13 cellular contexts compared by ENCODE assay signal in the genomic region with DNA sequence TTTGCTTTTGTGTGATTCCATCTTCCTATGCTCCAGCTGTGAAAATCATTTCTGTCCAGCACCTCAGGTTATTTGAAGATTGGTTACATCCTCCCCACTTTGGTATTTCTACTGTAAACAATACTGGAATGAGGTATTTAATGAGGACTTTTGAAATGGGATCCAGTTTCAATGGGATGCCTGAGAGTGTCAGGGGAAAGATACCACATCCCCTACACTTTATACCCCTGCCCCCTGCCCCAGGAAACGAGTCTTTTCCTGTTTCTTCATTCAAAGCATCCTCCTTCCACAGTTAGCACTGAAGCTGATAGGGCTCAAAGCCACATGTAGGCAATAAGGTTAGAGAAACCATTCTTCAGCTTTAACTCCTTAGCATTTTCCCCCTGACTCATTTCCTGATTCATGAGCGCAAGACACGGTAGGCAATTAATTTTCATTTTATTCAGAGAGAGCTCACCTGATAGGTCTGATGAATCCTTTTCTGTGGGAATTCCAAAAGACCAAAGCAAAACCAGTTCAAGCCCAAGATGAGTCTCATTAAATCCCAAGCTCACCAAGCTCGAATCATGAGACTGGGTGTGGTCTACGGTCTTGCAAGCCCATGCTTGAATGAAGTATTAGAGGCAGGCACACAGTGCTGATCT.
DNase-seq lines count a peak whose midpoint lies in the region; ATAC-seq, FAIRE-seq and TF ChIP-seq lines count a peak whose summit lies in the region.
"Had no signal": no experiment of that assay in that cellular context is flagged by ENCODE, and none has a peak within 500 bp of the region (broad histone marks: within the 10 kb centered on the region; RNA-seq: fewer than 3 reads in every experiment).

No MANE protein-coding gene starts in this region.

- H3K27ac ChIP-seq in RWPE1: no peak overlapping the region; the same call in 1 of the 2 replicates
- no peak overlapping the region for H3K27ac ChIP-seq in endothelial cell of umbilical vein (ENCODE audit: insufficient read depth, low read depth, low read length)
- H3K27ac ChIP-seq: dorsolateral prefrontal cortex, pancreas had no signal

- H3K79me2 ChIP-seq in endothelial cell of umbilical vein (ENCODE audit: control insufficient read depth, insufficient read depth, low read length): no peaks in the 10 kb centered on the region

- dilution Hi-C loops in endothelial cell of umbilical vein (cut with MboI; ENCODE audit: extremely low pct_ligation_motif_present, low sequenced_read_pairs): no loop called here

- no peak overlapping the region for H2AFZ ChIP-seq in endothelial cell of umbilical vein (ENCODE audit: low read depth, low read length)

- peaks cover 8% of the 10 kb centered on the region for H3K27me3 Mint-ChIP-seq in activated T-cell treated with anti-CD3 and anti-CD28 coated beads, Interleukin-2, amount 50 U/mL, for 4 hours (ENCODE audit: low read depth)
- H3K27me3 Mint-ChIP-seq in activated T-cell treated with anti-CD3 and anti-CD28 coated beads, Interleukin-2, amount 50 U/mL, for 24 hours: peaks cover 4% of the 10 kb centered on the region
- H3K27me3 Mint-ChIP-seq in stimulated activated naive CD8-positive, alpha-beta T cell treated with anti-CD3 and anti-CD28 coated beads, Interleukin-15, amount 100 ng/mL, for 72 hours: no peaks in the 10 kb centered on the region

- no TSS peak for BruUV-seq in endothelial cell of umbilical vein (replicated peaks; lab: Mats Ljungman, UMichigan)

- no peak overlapping the region for H3K4me3 Mint-ChIP-seq in activated T-cell treated with anti-CD3 and anti-CD28 coated beads, Interleukin-2, amount 50 U/mL, for 4 hours
- H3K4me3 Mint-ChIP-seq in activated T-cell treated with anti-CD3 and anti-CD28 coated beads, Interleukin-2, amount 50 U/mL, for 24 hours: no peak overlapping the region
- H3K4me3 Mint-ChIP-seq in stimulated activated naive CD8-positive, alpha-beta T cell treated with anti-CD3 and anti-CD28 coated beads, Interleukin-15, amount 100 ng/mL, for 72 hours: no peak overlapping the region

- H4K20me1 ChIP-seq in endothelial cell of umbilical vein (replicated peaks; ENCODE audit: control insufficient read depth, extremely low read depth, insufficient read depth, low read length): no peaks in the 10 kb centered on the region

- POLR2A ChIA-PET in RWPE1 (lab: Yijun Ruan, JAX; ENCODE audit: low non-redundant PET): no interaction called here
- POLR2A ChIA-PET in endothelial cell of umbilical vein (lab: Charles Lee): no interaction called here

- peak overlapping the region; percentile 1 for H3K4me2 ChIP-seq in endothelial cell of umbilical vein (ENCODE audit: insufficient read depth, low read length)

- FAIRE-seq in endothelial cell of umbilical vein (lab: Jason Lieb, UNC): no peak
- FAIRE-seq: pancreas had no signal

- no peaks in the 10 kb centered on the region for H3K9me3 Mint-ChIP-seq in activated T-cell treated with anti-CD3 and anti-CD28 coated beads, Interleukin-2, amount 50 U/mL, for 4 hours
- H3K9me3 Mint-ChIP-seq in activated T-cell treated with anti-CD3 and anti-CD28 coated beads, Interleukin-2, amount 50 U/mL, for 24 hours: no peaks in the 10 kb centered on the region
- H3K9me3 Mint-ChIP-seq in stimulated activated naive CD8-positive, alpha-beta T cell treated with anti-CD3 and anti-CD28 coated beads, Interleukin-15, amount 100 ng/mL, for 72 hours: no peaks in the 10 kb centered on the region

- H3K4me3 ChIP-seq in endothelial cell of umbilical vein (replicated peaks in 1 of 3; ENCODE audit: insufficient read depth in 1 of 3, low read depth in 1 of 3, low read length in 3 of 3) (no peak overlapping the region), mucosa of descending colon (no peak overlapping the region)
- H3K4me3 ChIP-seq: dorsolateral prefrontal cortex, pancreas had no signal

- H3K4me1 ChIP-seq in endothelial cell of umbilical vein (ENCODE audit: control insufficient read depth, extremely low read depth, insufficient read depth, low read length) (peaks cover 12% of the 10 kb centered on the region), mucosa of descending colon (ENCODE audit: low read depth) (no peaks in the 10 kb centered on the region)
- H3K4me1 ChIP-seq: pancreas had no signal

- no peaks in the 10 kb centered on the region for H3K9me1 ChIP-seq in endothelial cell of umbilical vein (replicated peaks; ENCODE audit: control insufficient read depth, extremely low read depth, insufficient read depth, low read length)

- no peaks in the 10 kb centered on the region for H3K36me3 Mint-ChIP-seq in activated T-cell treated with anti-CD3 and anti-CD28 coated beads, Interleukin-2, amount 50 U/mL, for 4 hours (ENCODE audit: insufficient read depth)
- no peaks in the 10 kb centered on the region for H3K36me3 Mint-ChIP-seq in activated T-cell treated with anti-CD3 and anti-CD28 coated beads, Interleukin-2, amount 50 U/mL, for 24 hours (ENCODE audit: low read depth)

- intact Hi-C loops in endothelial cell of umbilical vein (cut with micrococcal nuclease): no loop called here
- intact Hi-C loops in mucosa of descending colon (cut with DNase I, micrococcal nuclease): no loop called here

- ATAC-seq in activated T-cell treated with anti-CD3 and anti-CD28 coated beads, Interleukin-2, amount 50 U/mL, for 4 hours: peak; percentile 55 to 58
- peak; percentile 48 for ATAC-seq in stimulated activated naive CD8-positive, alpha-beta T cell treated with anti-CD3 and anti-CD28 coated beads, Interleukin-15, amount 100 ng/mL, for 72 hours
- no peak for ATAC-seq in mucosa of descending colon
- ATAC-seq: pancreas had no signal

- H3K9me3 ChIP-seq in endothelial cell of umbilical vein (replicated peaks; ENCODE audit: control insufficient read depth, insufficient read depth, low read length) (no peaks in the 10 kb centered on the region), mucosa of descending colon (no peaks in the 10 kb centered on the region)
- H3K9me3 ChIP-seq: pancreas had no signal

- TF ChIP-seq CTCF in RWPE1 (conservative IDR thresholded peaks at IDR 0.05; ENCODE audit: low read depth) (no peak), endothelial cell of umbilical vein (IDR thresholded peaks at IDR 0.05; ENCODE audit: extremely low read depth in 1 of 2, insufficient read depth in 1 of 2, low read depth in 1 of 2, low read length in 2 of 2) (no peak), mucosa of descending colon (IDR thresholded peaks at IDR 0.05) (no peak), GM10266 (IDR thresholded peaks at IDR 0.05; ENCODE audit: control insufficient read depth, insufficient read depth, low read depth, missing control alignments) (no peak)

- TF ChIP-seq POLR2A in endothelial cell of umbilical vein (IDR thresholded peaks at IDR 0.05; ENCODE audit: low read depth, low read length): no peak

- CTCF ChIA-PET in RWPE1 (lab: Yijun Ruan, JAX): interaction anchor here (0.5 to 0.7 kb wide), 4 partner anchors 36 to 439 kb away, joined by 3 to 4 read pairs (median 4); no protein-coding TSS in a partner anchor
- CTCF ChIA-PET in endothelial cell of umbilical vein (lab: Charles Lee): interaction anchor here (0.7 to 1.1 kb wide), 2 partner anchors 9 to 105 kb away, joined by 3 read pairs; no protein-coding TSS in a partner anchor

- H3K27ac Mint-ChIP-seq in activated T-cell treated with anti-CD3 and anti-CD28 coated beads, Interleukin-2, amount 50 U/mL, for 24 hours: no peak overlapping the region
- H3K27ac Mint-ChIP-seq in stimulated activated naive CD8-positive, alpha-beta T cell treated with anti-CD3 and anti-CD28 coated beads, Interleukin-15, amount 100 ng/mL, for 72 hours: no peak overlapping the region

- no peak overlapping the region for H3K9ac ChIP-seq in endothelial cell of umbilical vein (replicated peaks; ENCODE audit: extremely low read depth, insufficient read depth, low read length)

- no peak for DNase-seq in activated T-cell treated with anti-CD3 and anti-CD28 coated beads, Interleukin-2, amount 50 U/mL, for 4 hours
- DNase-seq in activated T-cell treated with anti-CD3 and anti-CD28 coated beads, Interleukin-2, amount 50 U/mL, for 24 hours: no peak
- peak; percentile 62 for DNase-seq in RWPE1 (ENCODE audit: low spot score)
- peak; percentile 37 for DNase-seq in endothelial cell of umbilical vein (ENCODE audit: low read depth, low spot score)
- DNase-seq in stimulated activated naive CD8-positive, alpha-beta T cell treated with anti-CD3 and anti-CD28 coated beads, Interleukin-15, amount 100 ng/mL, for 72 hours: no peak
- DNase-seq in activated CD4-positive, CD25-positive, alpha-beta regulatory T cell (lab: John Stamatoyannopoulos, UW): no peak
- no peak for DNase-seq in mucosa of descending colon
- DNase-seq in GM10266 (ENCODE audit: extremely low spot score): no peak
- DNase-seq: activated T-cell treated with anti-CD3 and anti-CD28 coated beads for 4 hours, dorsolateral prefrontal cortex, HCEC 1CT, NCI-H2081, pancreas had no signal

- peaks cover 11% of the 10 kb centered on the region for H3K4me1 Mint-ChIP-seq in activated T-cell treated with anti-CD3 and anti-CD28 coated beads, Interleukin-2, amount 50 U/mL, for 4 hours (ENCODE audit: low read depth)
- H3K4me1 Mint-ChIP-seq in activated T-cell treated with anti-CD3 and anti-CD28 coated beads, Interleukin-2, amount 50 U/mL, for 24 hours (ENCODE audit: low read depth): peaks cover 15% of the 10 kb centered on the region
- H3K4me1 Mint-ChIP-seq in stimulated activated naive CD8-positive, alpha-beta T cell treated with anti-CD3 and anti-CD28 coated beads, Interleukin-15, amount 100 ng/mL, for 72 hours: peaks cover 19% of the 10 kb centered on the region

- peaks cover 3% of the 10 kb centered on the region in 2 experiments for H3K27me3 ChIP-seq in endothelial cell of umbilical vein (ENCODE audit: control insufficient read depth in 2 of 2, insufficient read depth in 2 of 2, low read length in 2 of 2)
- H3K27me3 ChIP-seq: pancreas had no signal

- H3K36me3 ChIP-seq in endothelial cell of umbilical vein (ENCODE audit: control insufficient read depth in 2 of 2, extremely low read depth in 1 of 2, insufficient read depth in 2 of 2, low read length in 2 of 2) (no peaks in the 10 kb centered on the region), mucosa of descending colon (ENCODE audit: low read depth) (no peaks in the 10 kb centered on the region)
- H3K36me3 ChIP-seq: pancreas had no signal

TF ChIP-seq in endothelial cell of umbilical vein, 7 proteins besides CTCF, POLR2A, EP300 and RAD21:
- TF ChIP-seq, protein P1, sequence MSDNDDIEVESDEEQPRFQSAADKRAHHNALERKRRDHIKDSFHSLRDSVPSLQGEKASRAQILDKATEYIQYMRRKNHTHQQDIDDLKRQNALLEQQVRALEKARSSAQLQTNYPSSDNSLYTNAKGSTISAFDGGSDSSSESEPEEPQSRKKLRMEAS (IDR thresholded peaks at IDR 0.05; ENCODE audit: insufficient read depth, insufficient read length): no peak
- TF ChIP-seq FOS (IDR thresholded peaks at IDR 0.05; ENCODE audit: borderline replicate concordance, insufficient read depth, low read length): peak; percentile 42
- TF ChIP-seq POLR2AphosphoS5 (IDR thresholded peaks at IDR 0.05; ENCODE audit: insufficient read depth, low read depth, low read length): no peak

Comparison
In these comparisons a context has a peak if more than half of its experiments do, and no peak if none do; other contexts are left out.
1. DNase-seq: peak in RWPE1 (single experiment) and endothelial cell of umbilical vein (single experiment); none in activated T-cell treated with anti-CD3 and anti-CD28 coated beads, Interleukin-2, amount 50 U/mL, for 4 hours (single experiment), activated T-cell treated with anti-CD3 and anti-CD28 coated beads, Interleukin-2, amount 50 U/mL, for 24 hours (single experiment), stimulated activated naive CD8-positive, alpha-beta T cell treated with anti-CD3 and anti-CD28 coated beads, Interleukin-15, amount 100 ng/mL, for 72 hours (0 of 2), activated CD4-positive, CD25-positive, alpha-beta regulatory T cell (0 of 4), mucosa of descending colon (0 of 3) and GM10266 (single experiment).